ENCODE assay signal across 10 cellular contexts in genomic region chr2:184444217-184444616, GRCh38.
DNase-seq lines count a peak whose midpoint lies in the region; ATAC-seq, FAIRE-seq and TF ChIP-seq lines count a peak whose summit lies in the region.
"Had no signal": no experiment of that assay in that cellular context is flagged by ENCODE, and none has a peak within 500 bp of the region (broad histone marks: within the 10 kb centered on the region; RNA-seq: fewer than 3 reads in every experiment).

No MANE protein-coding gene starts in this region.

- no peak overlapping the region for H3K27ac Mint-ChIP-seq in Calu3 (ENCODE audit: unreplicated experiment)
- H3K27ac Mint-ChIP-seq: stimulated activated naive CD8-positive, alpha-beta T cell treated with anti-CD3 and anti-CD28 coated beads, Interleukin-15, Interleukin-2, amounts not matched to agents 100 ng/mL and 50 ng/mL, for 24 hours had no signal

- no peaks in the 10 kb centered on the region for H3K9me3 Mint-ChIP-seq in Calu3 (ENCODE audit: low read depth, unreplicated experiment)

- no peaks in the 10 kb centered on the region for H3K79me2 ChIP-seq in GM12878 (ENCODE audit: control insufficient read depth, insufficient read depth, low read length)
- H3K79me2 ChIP-seq in osteoblast (ENCODE audit: insufficient read depth, low read length) = no peaks in the 10 kb centered on the region

- H3K36me3 Mint-ChIP-seq in Calu3 (ENCODE audit: insufficient read depth, unreplicated experiment) = no peaks in the 10 kb centered on the region

- no peaks in the 10 kb centered on the region for H4K20me1 ChIP-seq in GM12878 (ENCODE audit: control insufficient read depth, insufficient read depth)
- no peaks in the 10 kb centered on the region for H4K20me1 ChIP-seq in osteoblast (ENCODE audit: insufficient read depth, low read length)

- CTCF ChIA-PET in GM12878 (lab: Yijun Ruan, JAX) (interaction anchor here (0.7 to 1.2 kb wide), 2 partner anchors 9 to 18 kb away, joined by 3 read pairs; no protein-coding TSS in a partner anchor), Calu3 (lab: Charles Lee) (interaction anchor here (0.7 kb wide), 1 partner anchor 604 kb away, joined by 3 read pairs; no protein-coding TSS in a partner anchor)

- no TSS peak for BruUV-seq in GM12878 (replicated peaks; lab: Mats Ljungman, UMichigan)
- no TSS peak for BruUV-seq in Calu3 (replicated peaks; lab: Mats Ljungman, UMichigan)

- POLR2A ChIA-PET in GM12878 (lab: Charles Lee) = interaction anchor here (1.0 kb wide), 1 partner anchor 12 kb away, joined by 3 read pairs; no protein-coding TSS in a partner anchor

- peaks cover 9% of the 10 kb centered on the region for H3K4me1 ChIP-seq in GM12878 (ENCODE audit: control insufficient read depth, insufficient read depth, low read length)
- H3K4me1 ChIP-seq in vagina = no peaks in the 10 kb centered on the region
- H3K4me1 ChIP-seq in osteoblast (ENCODE audit: insufficient read depth, low read length) = no peaks in the 10 kb centered on the region

- intact Hi-C loops in GM12878 (cut with micrococcal nuclease; ENCODE audit: unreplicated experiment) = no loop called here
- intact Hi-C loops in Calu3 (cut with micrococcal nuclease; ENCODE audit: unreplicated experiment) = no loop called here
- intact Hi-C loops in vagina (cut with DNase I) = no loop called here

- no peak overlapping the region for H3K4me3 Mint-ChIP-seq in Calu3 (ENCODE audit: low read depth, unreplicated experiment)
- H3K4me3 Mint-ChIP-seq: stimulated activated naive CD8-positive, alpha-beta T cell treated with anti-CD3 and anti-CD28 coated beads, Interleukin-15, Interleukin-2, amounts not matched to agents 100 ng/mL and 50 ng/mL, for 24 hours had no signal

- H3K36me3 ChIP-seq in GM12878 (ENCODE audit: control insufficient read depth in 2 of 2, insufficient read depth in 2 of 2, low read length in 1 of 2) (no peaks in the 10 kb centered on the region), vagina (no peaks in the 10 kb centered on the region), osteoblast (ENCODE audit: insufficient read depth, low read length) (no peaks in the 10 kb centered on the region)

- H3K9ac ChIP-seq in GM12878 (ENCODE audit: control insufficient read depth, insufficient read depth, low read length) = no peak overlapping the region

- H3K4me3 ChIP-seq in GM12878 = no peak overlapping the region
- H3K4me3 ChIP-seq in vagina = no peak overlapping the region
- no peak overlapping the region for H3K4me3 ChIP-seq in osteoblast (ENCODE audit: insufficient read depth, low read length)

- no peaks in the 10 kb centered on the region for H3K27me3 ChIP-seq in GM12878 (replicated peaks in 1 of 2; ENCODE audit: control insufficient read depth in 2 of 2, insufficient read depth in 2 of 2, low read length in 1 of 2)
- no peaks in the 10 kb centered on the region for H3K27me3 ChIP-seq in vagina
- H3K27me3 ChIP-seq in osteoblast (ENCODE audit: insufficient read depth, low read length) = no peaks in the 10 kb centered on the region

- RAD21 ChIA-PET in GM12878 (lab: Charles Lee; ENCODE audit: unreplicated experiment) = interaction anchor here (0.6 to 1.8 kb wide), 8 partner anchors 8 to 93 kb away, joined by 3 to 7 read pairs (median 3); no protein-coding TSS in a partner anchor

- in situ Hi-C loops in GM12878 (cut with MboI) = no loop called here

- TF ChIP-seq EP300 in GM12878 (IDR thresholded peaks at IDR 0.05; ENCODE audit: borderline replicate concordance in 1 of 2, control insufficient read depth in 1 of 2, low read depth in 2 of 2, low read length in 2 of 2) = peak; percentile 86 to 88

- H2AFZ ChIP-seq in GM12878 (ENCODE audit: control insufficient read depth, low read depth, low read length) (peak overlapping the region; percentile 63; the same call in 1 of the 2 replicates), osteoblast (ENCODE audit: low read length) (no peak overlapping the region)

- H3K9me3 ChIP-seq in GM12878 (replicated peaks; ENCODE audit: control insufficient read depth, insufficient read depth, low read length) = no peaks in the 10 kb centered on the region
- H3K9me3 ChIP-seq in vagina = no peaks in the 10 kb centered on the region
- H3K9me3 ChIP-seq in osteoblast (ENCODE audit: low read depth, low read length) = no peaks in the 10 kb centered on the region

- H3K27ac ChIP-seq in GM12878 (ENCODE audit: control insufficient read depth, insufficient read depth) (peak overlapping the region; percentile 69), vagina (no peak overlapping the region), osteoblast (ENCODE audit: low read depth, low read length) (no peak overlapping the region)

- no peaks in the 10 kb centered on the region for H3K27me3 Mint-ChIP-seq in Calu3 (ENCODE audit: unreplicated experiment)
- H3K27me3 Mint-ChIP-seq: stimulated activated naive CD8-positive, alpha-beta T cell treated with anti-CD3 and anti-CD28 coated beads, Interleukin-15, Interleukin-2, amounts not matched to agents 100 ng/mL and 50 ng/mL, for 24 hours had no signal

- SMC1A ChIA-PET in GM12878 (lab: Charles Lee; ENCODE audit: uncharacterized antibody, unreplicated experiment) = interaction anchor here (1.0 to 1.1 kb wide), 4 partner anchors 10 to 21 kb away, joined by 3 to 5 read pairs (median 4); no protein-coding TSS in a partner anchor

- H3K4me2 ChIP-seq in GM12878 (ENCODE audit: control insufficient read depth, insufficient read depth) (peak overlapping the region; percentile 57), osteoblast (ENCODE audit: insufficient read depth, low read length) (no peak overlapping the region)

- no peak for TF ChIP-seq RAD21 in GM12878 (IDR thresholded peaks at IDR 0.05; ENCODE audit: insufficient read depth, low read depth, low read length)

- TF ChIP-seq CTCF in GM12878 (IDR thresholded peaks at IDR 0.05 in 2 of 3, conservative IDR thresholded peaks at IDR 0.05 in 1 of 3; ENCODE audit: control insufficient read depth in 2 of 3, extremely low read depth in 1 of 3, insufficient read depth in 1 of 3, low read depth in 3 of 3, low read length in 3 of 3) = no peak
- TF ChIP-seq CTCF in Calu3 (IDR thresholded peaks at IDR 0.05; ENCODE audit: unreplicated experiment) = no peak
- no peak for TF ChIP-seq CTCF in vagina (IDR thresholded peaks at IDR 0.05)
- no peak for TF ChIP-seq CTCF in osteoblast (IDR thresholded peaks at IDR 0.05; ENCODE audit: extremely low read depth, low read depth, low read length)

- H3K4me1 Mint-ChIP-seq in Calu3 (ENCODE audit: low read depth, unreplicated experiment) = no peaks in the 10 kb centered on the region

- peak; percentile 97 for ATAC-seq in GM18867 (IDR thresholded peaks at IDR 0.05; ENCODE audit: unreplicated experiment)
- peak; percentile 99 for ATAC-seq in GM21723 (IDR thresholded peaks at IDR 0.05; ENCODE audit: unreplicated experiment)
- ATAC-seq in HG03354 (IDR thresholded peaks at IDR 0.05; ENCODE audit: poor library complexity, severe bottlenecking, unreplicated experiment) = peak; percentile 95
- ATAC-seq in GM12878 = peak; percentile 97

- WGBS in GM12878 (ENCODE audit: insufficient coverage, insufficient replicate concordance, low lambda C conversion rate, missing lambda C conversion rate) = 0% methylated on average over 2 of the region's 2 CpGs

- FAIRE-seq in GM12878 (lab: Jason Lieb, UNC) = peak; percentile 95

- DNase-seq in GM12878 (ENCODE audit: low read depth, low spot score) (peak; percentile 75), Calu3 (no peak), vagina (ENCODE audit: extremely low spot score in 2 of 2) (no peak), OCI-M2 (lab: John Stamatoyannopoulos, UW; ENCODE audit: unreplicated experiment) (no peak), osteoblast (ENCODE audit: insufficient read length, low spot score, missing footprints) (no peak)
- DNase-seq: activated CD4-positive, alpha-beta T cell treated with anti-CD3 and anti-CD28 coated beads for 1 hour had no signal

- no peak for TF ChIP-seq POLR2A in GM12878 (IDR thresholded peaks at IDR 0.05; ENCODE audit: low read depth, low read length)
- TF ChIP-seq POLR2A in vagina (IDR thresholded peaks at IDR 0.05) = no peak

TF ChIP-seq in GM12878, 131 proteins besides CTCF, POLR2A, EP300 and RAD21 (continues in another document):
- TF ChIP-seq IRF3 (IDR thresholded peaks at IDR 0.05) = no peak
- TF ChIP-seq CBX3 (IDR thresholded peaks at IDR 0.05; ENCODE audit: borderline replicate concordance, low read depth) = no peak
- no peak for TF ChIP-seq E2F4 (IDR thresholded peaks at IDR 0.05; ENCODE audit: low read depth, low read length)
- TF ChIP-seq RBBP5 (conservative IDR thresholded peaks at IDR 0.05) = no peak
- TF ChIP-seq NBN (IDR thresholded peaks at IDR 0.05) = no peak
- TF ChIP-seq TCF12 (IDR thresholded peaks at IDR 0.05; ENCODE audit: low read depth, low read length) = peak; percentile 93
- peak; percentile 39; the same call in 1 of the 2 replicates for TF ChIP-seq CREB1 (IDR thresholded peaks at IDR 0.05; ENCODE audit: low read depth)
- TF ChIP-seq SMAD1 (IDR thresholded peaks at IDR 0.05; ENCODE audit: low read depth, partially characterized antibody) = no peak
- no peak for TF ChIP-seq LARP7 (IDR thresholded peaks at IDR 0.05)
- TF ChIP-seq SIN3A (IDR thresholded peaks at IDR 0.05; ENCODE audit: low read depth, low read length) = no peak
- no peak for TF ChIP-seq ZNF207 (IDR thresholded peaks at IDR 0.05; ENCODE audit: borderline replicate concordance)
- TF ChIP-seq ZZZ3 (IDR thresholded peaks at IDR 0.05; ENCODE audit: control insufficient read depth, insufficient read length, low read depth) = no peak
- no peak for TF ChIP-seq CHD1 (IDR thresholded peaks at IDR 0.05; ENCODE audit: low read depth, low read length)
- TF ChIP-seq HCFC1 (IDR thresholded peaks at IDR 0.05; ENCODE audit: low read length) = no peak
